In genomic region chr6:127117979-127118504, GRCh38 we compare ENCODE assay signal across 8 cellular contexts. TPM values are rescaled to one million over a fixed set of nuclear protein-coding genes. Genes with fewer than 3 reads are reported as not detected.
DNase-seq lines count a peak whose midpoint lies in the region; ATAC-seq and TF ChIP-seq lines count a peak whose summit lies in the region.

No MANE protein-coding gene starts in this region.

- H3K9me3 ChIP-seq in fibroblast of lung (ENCODE audit: control insufficient read depth, insufficient read depth, low read depth, low read length) (no peaks in the 10 kb centered on the region), parathyroid adenoma (ENCODE audit: control insufficient read depth, low read length) (no peaks in the 10 kb centered on the region)

- H2AFZ ChIP-seq in fibroblast of lung (ENCODE audit: low read length) = no peak overlapping the region
- H2AFZ ChIP-seq in parathyroid adenoma = no peak overlapping the region

- H3K27me3 ChIP-seq in fibroblast of lung (ENCODE audit: control insufficient read depth, insufficient read depth, low read length) (peaks cover 34% of the 10 kb centered on the region), parathyroid adenoma (ENCODE audit: control insufficient read depth, insufficient read depth, low read length) (peaks cover 6% of the 10 kb centered on the region)

- H4K20me1 ChIP-seq in fibroblast of lung (ENCODE audit: control insufficient read depth, extremely low read depth, insufficient read depth, low read length) = no peaks in the 10 kb centered on the region

- no TSS peak for BruUV-seq in Calu3 (replicated peaks; lab: Mats Ljungman, UMichigan)

- no peaks in the 10 kb centered on the region for H3K9me3 Mint-ChIP-seq in Calu3 (ENCODE audit: low read depth, unreplicated experiment)

- CTCF ChIA-PET in Calu3 (lab: Charles Lee) = no interaction called here

- H3K36me3 Mint-ChIP-seq in Calu3 (ENCODE audit: insufficient read depth, unreplicated experiment) = peaks cover 5% of the 10 kb centered on the region

- no peak for ATAC-seq in GM21825 (IDR thresholded peaks at IDR 0.05; ENCODE audit: unreplicated experiment)

- H3K27ac ChIP-seq in fibroblast of lung (ENCODE audit: insufficient read depth, low read length) (no peak overlapping the region), parathyroid adenoma (no peak overlapping the region)

- H3K4me1 ChIP-seq in fibroblast of lung (ENCODE audit: control insufficient read depth, extremely low read depth, insufficient read depth, low read length) (peaks cover 2% of the 10 kb centered on the region), parathyroid adenoma (no peaks in the 10 kb centered on the region)

- intact Hi-C loops in Calu3 (cut with micrococcal nuclease; ENCODE audit: unreplicated experiment) = no loop called here

- no peaks in the 10 kb centered on the region for H3K79me2 ChIP-seq in fibroblast of lung (ENCODE audit: control insufficient read depth, insufficient read depth, low read length)
- H3K79me2 ChIP-seq in parathyroid adenoma = no peaks in the 10 kb centered on the region

- DNase-seq in Calu3 (no peak), NB4 (ENCODE audit: low read depth) (peak; percentile 12), fibroblast of lung (ENCODE audit: low read depth in 2 of 2) (peak; percentile 21 to 33), ureter (ENCODE audit: low spot score) (no peak), NCI-H187 (lab: John Stamatoyannopoulos, UW) (no peak), AG08395 (ENCODE audit: low spot score) (no peak)

- H3K27me3 Mint-ChIP-seq in Calu3 (ENCODE audit: unreplicated experiment) = peaks cover 62% of the 10 kb centered on the region

- peaks cover 20% of the 10 kb centered on the region for H3K4me1 Mint-ChIP-seq in Calu3 (ENCODE audit: low read depth, unreplicated experiment)

- H3K4me3 Mint-ChIP-seq in Calu3 (ENCODE audit: low read depth, unreplicated experiment) = peak overlapping the region; percentile 74

- no peak overlapping the region for H3K4me3 ChIP-seq in NB4 (ENCODE audit: low read depth, low read length)
- peak overlapping the region; percentile 38 to 62 (median 59) for H3K4me3 ChIP-seq in fibroblast of lung (replicated peaks in 1 of 4; ENCODE audit: control extremely low read depth in 1 of 4, insufficient read depth in 1 of 4, low read depth in 3 of 4, low read length in 4 of 4)
- H3K4me3 ChIP-seq in parathyroid adenoma (ENCODE audit: low read depth, low read length) = no peak overlapping the region

- TF ChIP-seq POLR2A in NB4 (IDR thresholded peaks at IDR 0.05; ENCODE audit: extremely low read depth, insufficient read length) = no peak

- no peak overlapping the region for H3K27ac Mint-ChIP-seq in Calu3 (ENCODE audit: unreplicated experiment)

- TF ChIP-seq CTCF in Calu3 (IDR thresholded peaks at IDR 0.05; ENCODE audit: unreplicated experiment) (no peak), NB4 (IDR thresholded peaks at IDR 0.05; ENCODE audit: low read depth, low read length) (no peak), fibroblast of lung (conservative IDR thresholded peaks at IDR 0.05 in 1 of 2, IDR thresholded peaks at IDR 0.05 in 1 of 2; ENCODE audit: low read depth in 1 of 2, low read length in 2 of 2) (no peak), parathyroid adenoma (IDR thresholded peaks at IDR 0.05) (no peak)

- H3K36me3 ChIP-seq in fibroblast of lung (ENCODE audit: control insufficient read depth, insufficient read depth, low read length) (no peaks in the 10 kb centered on the region), parathyroid adenoma (ENCODE audit: control insufficient read depth, insufficient read depth, low read length) (no peaks in the 10 kb centered on the region)

- peak overlapping the region; percentile 79 for H3K4me2 ChIP-seq in fibroblast of lung (ENCODE audit: extremely low read depth, insufficient read depth, low read length)
- peak overlapping the region; percentile 44 for H3K4me2 ChIP-seq in parathyroid adenoma (ENCODE audit: low read length)

- H3K9ac ChIP-seq in fibroblast of lung (ENCODE audit: insufficient read depth, low read length) (no peak overlapping the region), parathyroid adenoma (no peak overlapping the region)

RNA-seq across cellular contexts. Expression of gene RSPO3, which starts 0.4 kb away (rescaled TPM):
- not detected in 2 replicates for total RNA-seq in Calu3 (2022)
- total RNA-seq in fibroblast of lung = 12.4 and 15.4 TPM in 2 replicates
- polyA plus RNA-seq in fibroblast of lung = 0.85 and 3.4 TPM in 2 replicates
- polyA plus RNA-seq in fibroblast of lung (2012) = 1.2 and 6.9 TPM in 2 replicates
- polyA minus RNA-seq in fibroblast of lung (ENCODE audit: low replicate concordance) = 0.94 and 2.0 TPM in 2 replicates
- total RNA-seq in ureter = 4.1 TPM

Comparison
In these comparisons a context has a peak if more than half of its experiments do, and no peak if none do; other contexts are left out.
1. DNase-seq: peak in NB4 (single experiment) and fibroblast of lung (2 of 2); none in Calu3 (single experiment), ureter (single experiment), NCI-H187 (0 of 2) and AG08395 (single experiment).
2. H3K4me3 ChIP-seq: peak in fibroblast of lung (4 of 4); none in NB4 (single experiment) and parathyroid adenoma (single experiment).